1 cellular context compared by ENCODE assay signal in the genomic region with DNA sequence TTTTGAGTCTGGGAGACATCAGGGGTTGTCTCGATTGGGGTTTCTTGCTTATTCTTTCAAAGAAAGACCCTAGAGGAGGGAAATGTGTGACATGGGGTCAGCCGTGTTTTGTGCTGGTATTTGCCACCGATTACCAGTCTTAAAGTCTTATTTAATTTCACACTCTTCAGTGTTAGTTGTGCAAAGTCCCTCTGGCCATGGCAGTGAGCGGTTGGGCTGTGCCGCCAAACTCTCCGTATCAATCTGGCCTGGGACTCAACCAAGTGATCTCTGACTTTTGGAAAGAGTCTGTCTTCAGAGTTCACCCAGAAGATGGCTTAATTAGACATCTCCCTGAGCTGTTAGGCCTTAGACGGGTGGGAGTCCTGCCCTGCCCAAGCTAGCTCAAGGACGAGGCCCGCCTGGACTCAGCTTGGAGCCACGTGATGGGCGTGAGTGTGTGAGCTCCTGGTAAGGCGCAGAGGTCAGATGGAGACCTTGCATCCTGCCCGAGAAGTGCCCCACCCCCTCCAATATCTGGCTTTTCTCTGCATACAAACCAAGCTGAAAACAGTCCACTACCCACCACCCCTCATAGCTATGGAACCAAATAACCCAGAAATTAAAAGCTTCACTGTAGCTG.
TF ChIP-seq lines count a peak whose summit lies in the region.

No MANE protein-coding gene starts in this region.

TF ChIP-seq in H1, 55 proteins besides CTCF, POLR2A, EP300 and RAD21:
- TF ChIP-seq SUZ12 (IDR thresholded peaks at IDR 0.05; ENCODE audit: low read length) (peak; percentile 83), CTBP2 (IDR thresholded peaks at IDR 0.05; ENCODE audit: borderline replicate concordance, insufficient read depth, insufficient read length, low read length) (no peak), HDAC2 (IDR thresholded peaks at IDR 0.05; ENCODE audit: borderline replicate concordance in 1 of 2, low read depth in 2 of 2, low read length in 2 of 2) (no peak), RNF2 (IDR thresholded peaks at IDR 0.05; ENCODE audit: borderline replicate concordance, low read depth, low read length, missing control alignments, poor library complexity, severe bottlenecking) (peak; percentile 77), BACH1 (IDR thresholded peaks at IDR 0.05; ENCODE audit: low read length) (0 out of 2 replicates have a peak, but pooled peaks have one; percentile 10), EZH2 (IDR thresholded peaks at IDR 0.05; ENCODE audit: low read depth, low read length, severe bottlenecking) (peak; percentile 77)
- TF ChIP-seq, protein P1, sequence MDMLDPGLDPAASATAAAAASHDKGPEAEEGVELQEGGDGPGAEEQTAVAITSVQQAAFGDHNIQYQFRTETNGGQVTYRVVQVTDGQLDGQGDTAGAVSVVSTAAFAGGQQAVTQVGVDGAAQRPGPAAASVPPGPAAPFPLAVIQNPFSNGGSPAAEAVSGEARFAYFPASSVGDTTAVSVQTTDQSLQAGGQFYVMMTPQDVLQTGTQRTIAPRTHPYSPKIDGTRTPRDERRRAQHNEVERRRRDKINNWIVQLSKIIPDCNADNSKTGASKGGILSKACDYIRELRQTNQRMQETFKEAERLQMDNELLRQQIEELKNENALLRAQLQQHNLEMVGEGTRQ (IDR thresholded peaks at IDR 0.05; ENCODE audit: low read length) = 0 out of 2 replicates have a peak, but pooled peaks have one; percentile 36
- TF ChIP-seq, protein P2, sequence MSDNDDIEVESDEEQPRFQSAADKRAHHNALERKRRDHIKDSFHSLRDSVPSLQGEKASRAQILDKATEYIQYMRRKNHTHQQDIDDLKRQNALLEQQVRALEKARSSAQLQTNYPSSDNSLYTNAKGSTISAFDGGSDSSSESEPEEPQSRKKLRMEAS (IDR thresholded peaks at IDR 0.05) = peak; percentile 59; the same call in 1 of the 2 replicates
